Comparison of ENCODE assay signal across 1 cellular context in the genomic region with DNA sequence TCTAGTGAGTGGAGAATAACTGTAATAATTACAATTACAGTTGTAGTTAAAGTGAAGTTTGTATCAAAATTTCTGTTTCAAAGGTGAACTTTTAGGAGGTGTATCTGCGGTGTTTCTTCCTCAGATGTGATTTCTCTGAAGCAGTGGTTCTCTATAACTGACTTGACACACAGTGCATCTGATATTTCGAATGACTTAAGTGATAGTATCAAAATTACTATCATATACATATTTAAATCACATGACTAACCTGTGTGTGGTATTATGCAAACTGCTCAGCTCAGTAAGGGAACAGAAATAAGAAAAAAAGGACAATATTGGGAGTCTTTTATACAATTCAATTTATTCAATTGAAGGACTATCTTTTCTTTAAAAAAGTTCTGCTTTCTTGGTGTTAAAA.
TF ChIP-seq lines count a peak whose summit lies in the region.

No MANE protein-coding gene starts in this region.

TF ChIP-seq in GM12878, 131 proteins besides CTCF, POLR2A, EP300 and RAD21:
- TF ChIP-seq JUNB (IDR thresholded peaks at IDR 0.05) (peak; percentile 33; the same call in 1 of the 2 replicates), RUNX3 (IDR thresholded peaks at IDR 0.05; ENCODE audit: low read length) (0 out of 2 replicates have a peak, but pooled peaks have one; percentile 22), RAD51 (IDR thresholded peaks at IDR 0.05) (peak; percentile 74), ATF7 (IDR thresholded peaks at IDR 0.05; ENCODE audit: low read depth) (peak; percentile 78), POU2F2 (IDR thresholded peaks at IDR 0.05; ENCODE audit: borderline replicate concordance, low read depth, low read length) (0 out of 3 replicates have a peak, but pooled peaks have one; percentile 27), NFIC (IDR thresholded peaks at IDR 0.05; ENCODE audit: low read depth, low read length) (0 out of 2 replicates have a peak, but pooled peaks have one; percentile 4), BHLHE40 (IDR thresholded peaks at IDR 0.05; ENCODE audit: borderline replicate concordance in 1 of 2, low read depth in 2 of 2, low read length in 1 of 2) (peak in 1 of 2 experiments; percentile 52; a peak in 1 of 4 replicates)
